In the genomic region with DNA sequence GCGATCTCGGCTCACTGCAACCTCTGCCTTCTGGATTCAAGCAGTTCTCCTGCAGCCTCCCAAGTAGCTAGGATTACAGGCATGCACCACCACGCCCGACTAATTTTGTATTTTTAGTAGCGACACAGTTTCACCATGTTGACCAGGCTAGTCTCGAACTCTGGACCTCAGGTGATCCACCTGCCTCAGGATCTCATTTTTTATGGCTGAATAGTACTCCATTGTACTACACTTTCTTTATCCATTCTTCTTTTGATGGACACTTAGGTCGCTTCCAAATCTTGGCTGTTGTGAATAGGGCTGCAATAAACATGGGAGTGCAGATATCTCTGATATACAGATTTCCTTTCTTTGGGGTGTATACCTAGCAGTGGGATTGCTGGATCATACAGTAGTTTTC, we compare ENCODE assay signal across 31 cellular contexts. TPM values are rescaled to one million over a fixed set of nuclear protein-coding genes. Genes with fewer than 3 reads are reported as not detected.
"Had no signal": no experiment of that assay in that cellular context is flagged by ENCODE, and none has a peak within 500 bp of the region (broad histone marks: within the 10 kb centered on the region; RNA-seq: fewer than 3 reads in every experiment).

No MANE protein-coding gene starts in this region.

- DNase-seq: hippocampal formation; immature natural killer cell; kidney; left colon; left lung; lower lobe of right lung; mesendoderm; naive B cell; nucleus accumbens; pancreas; posterior cingulate gyrus; retina; right cardiac atrium; stimulated activated CD4-positive, alpha-beta T cell treated with anti-CD3 and anti-CD28 coated beads, Interleukin-12 subunit alpha, Interleukin-12 subunit beta, amount 100 ng/mL, for 4 hours; stimulated activated CD4-positive, alpha-beta T cell treated with anti-CD3 and anti-CD28 coated beads, Interleukin-15, amount 100 ng/mL, for 24 hours; stimulated activated CD4-positive, alpha-beta T cell treated with anti-CD3 and anti-CD28 coated beads, Interleukin-4, amount 100 ng/mL, for 24 hours; stimulated activated naive CD4-positive, alpha-beta T cell treated with Interleukin-2 at 50 U/mL for 16 hours; stimulated activated naive CD8-positive, alpha-beta T cell treated with anti-CD3 and anti-CD28 coated beads, Interleukin-15, amount 100 ng/mL, for 72 hours; substantia nigra; uterus had no signal

- H3K36me3 ChIP-seq: uterus had no signal

- H3K4me3 Mint-ChIP-seq: immature natural killer cell; mesothelial cell of epicardium; naive B cell; nephron; neural crest cell; stimulated activated memory B cell treated with anti-CD40 and anti-IgM and Interleukin-4, amounts not matched to agents 10 μg/mL and 1 μg/mL and 100 μg/mL, for 72 hours; stimulated activated naive CD8-positive, alpha-beta T cell treated with anti-CD3 and anti-CD28 coated beads, Interleukin-15, amount 100 ng/mL, for 72 hours; type B pancreatic cell had no signal

- H3K4me1 Mint-ChIP-seq: mesothelial cell of epicardium; nephron; neural crest cell; stimulated activated naive CD8-positive, alpha-beta T cell treated with anti-CD3 and anti-CD28 coated beads, Interleukin-15, amount 100 ng/mL, for 72 hours had no signal

- H3K27me3 ChIP-seq: left lung, pancreas, tibial nerve, uterus had no signal

- ATAC-seq: left colon; left lung; lower lobe of right lung; pancreas; right cardiac atrium; sciatic nerve; stimulated activated memory B cell treated with anti-CD40 and anti-IgM and Interleukin-4, amounts not matched to agents 10 μg/mL and 1 μg/mL and 100 μg/mL, for 72 hours; stimulated activated naive CD8-positive, alpha-beta T cell treated with anti-CD3 and anti-CD28 coated beads, Interleukin-15, amount 100 ng/mL, for 72 hours had no signal

- H3K27ac Mint-ChIP-seq: mesothelial cell of epicardium; naive B cell; nephron; stimulated activated memory B cell treated with anti-CD40 and anti-IgM and Interleukin-4, amounts not matched to agents 10 μg/mL and 1 μg/mL and 100 μg/mL, for 72 hours; stimulated activated naive CD8-positive, alpha-beta T cell treated with anti-CD3 and anti-CD28 coated beads, Interleukin-15, amount 100 ng/mL, for 72 hours; type B pancreatic cell had no signal

- H3K27ac ChIP-seq: left lung, lower lobe of right lung, pancreas, prostate gland, skin epidermis, tibial nerve, uterus had no signal

- H3K4me1 ChIP-seq: left lung, lower lobe of right lung, pancreas, prostate gland, tibial nerve, uterus had no signal

- H3K9me3 Mint-ChIP-seq: immature natural killer cell; naive B cell; nephron; neural crest cell; stimulated activated memory B cell treated with anti-CD40 and anti-IgM and Interleukin-4, amounts not matched to agents 10 μg/mL and 1 μg/mL and 100 μg/mL, for 72 hours; stimulated activated naive CD8-positive, alpha-beta T cell treated with anti-CD3 and anti-CD28 coated beads, Interleukin-15, amount 100 ng/mL, for 72 hours; type B pancreatic cell had no signal

- H3K4me3 ChIP-seq: left lung, lower lobe of right lung, pancreas, prostate gland, skin epidermis, tibial nerve, uterus had no signal

- H3K9me3 ChIP-seq: left lung, lower lobe of right lung, pancreas, prostate gland, tibial nerve, uterus had no signal

- H3K27me3 Mint-ChIP-seq: naive B cell; stimulated activated memory B cell treated with anti-CD40 and anti-IgM and Interleukin-4, amounts not matched to agents 10 μg/mL and 1 μg/mL and 100 μg/mL, for 72 hours; stimulated activated naive CD8-positive, alpha-beta T cell treated with anti-CD3 and anti-CD28 coated beads, Interleukin-15, amount 100 ng/mL, for 72 hours; type B pancreatic cell had no signal

- FAIRE-seq: islet of Langerhans, kidney, pancreas had no signal

RNA-seq across cellular contexts. Expression of gene MEI1, which starts 57.4 kb away (rescaled TPM):
- total RNA-seq: temporal lobe had no signal
